Comparison of ENCODE assay signal across 27 cellular contexts in genomic region chr2:16039055-16039454, GRCh38.
"Had no signal": no experiment of that assay in that cellular context is flagged by ENCODE, and none has a peak within 500 bp of the region (broad histone marks: within the 10 kb centered on the region; RNA-seq: fewer than 3 reads in every experiment).

No MANE protein-coding gene starts in this region.

- DNase-seq: activated CD4-positive, alpha-beta memory T cell treated with anti-CD3 and anti-CD28 coated beads, Interleukin-2, amount 10 ng/mL, durations not matched to agents 7 days and 5 days; activated CD4-positive, alpha-beta T cell treated with anti-CD3 and anti-CD28 coated beads for 36 hours; activated CD4-positive, alpha-beta T cell treated with anti-CD3 and anti-CD28 coated beads, Interleukin-2, amount 50 U/mL, for 1 hour; activated CD4-positive, CD25-positive, alpha-beta regulatory T cell; activated naive CD4-positive, alpha-beta T cell treated with anti-CD3 and anti-CD28 coated beads, Interleukin-2, amount 50 U/mL, for 16 hours; activated naive CD8-positive, alpha-beta T cell treated with anti-CD3 and anti-CD28 coated beads, Interleukin-2, amount 10 ng/mL, durations not matched to agents 7 days and 5 days; activated T-cell treated with anti-CD3 and anti-CD28 coated beads, Interleukin-2, amount 50 U/mL, for 72 hours; aorta; central memory CD4-positive, alpha-beta T cell; MM.1S; NCI-H1105; NCI-H1436 treated with DMSO at 0.1 percent for 48 hours; NCI-H1930; NCI-H2171; NCI-H2227 treated with DMSO at 0.1 percent for 48 hours; NCI-H446 treated with DMSO at 0.1 percent for 48 hours; NCI-H526; NCI-H774; NK-92 treated with Interleukin-12 subunit alpha and Interleukin-12 subunit beta, amount 100 ng/mL, for 24 hours; Peyer's patch; Right ventricle myocardium superior; T-helper 9 cell had no signal

- H3K9me3 ChIP-seq: Peyer's patch, SJSA1 had no signal

- FAIRE-seq: bronchial epithelial cell had no signal

- H3K9me3 Mint-ChIP-seq: activated CD4-positive, alpha-beta memory T cell treated with anti-CD3 and anti-CD28 coated beads, Interleukin-2, amount 10 ng/mL, durations not matched to agents 7 days and 5 days; activated naive CD8-positive, alpha-beta T cell treated with anti-CD3 and anti-CD28 coated beads, Interleukin-2, amount 10 ng/mL, durations not matched to agents 7 days and 5 days; activated T-cell treated with anti-CD3 and anti-CD28 coated beads, Interleukin-2, amount 50 U/mL, for 72 hours; activated T-helper 2 cell treated with anti-CD3 and anti-CD28 coated beads, Interferon-gamma antibody, Interleukin-2, Interleukin-4, amounts not matched to agents 10 μg/mL and 5 μg/mL and 100 μg/mL, durations not matched to agents 14 hours and 24 hours and 36 hours; T-helper 1 cell treated with Interleukin-12 subunit alpha and Interleukin-12 subunit beta and Interleukin-4 antibody, amounts not matched to agents 30 μg/mL and 1 μg/mL, for 36 hours had no signal

- H3K27me3 Mint-ChIP-seq: activated CD4-positive, alpha-beta memory T cell treated with anti-CD3 and anti-CD28 coated beads, Interleukin-2, amount 10 ng/mL, durations not matched to agents 7 days and 5 days had no signal

- H3K4me1 ChIP-seq: Peyer's patch, SJSA1 had no signal

- H3K36me3 Mint-ChIP-seq: activated naive CD8-positive, alpha-beta T cell treated with anti-CD3 and anti-CD28 coated beads, Interleukin-2, amount 10 ng/mL, durations not matched to agents 7 days and 5 days had no signal

- H3K27ac Mint-ChIP-seq: activated CD4-positive, alpha-beta memory T cell treated with anti-CD3 and anti-CD28 coated beads, Interleukin-2, amount 10 ng/mL, durations not matched to agents 7 days and 5 days; activated CD4-positive, alpha-beta T cell treated with anti-CD3 and anti-CD28 coated beads for 36 hours; activated naive CD8-positive, alpha-beta T cell treated with anti-CD3 and anti-CD28 coated beads, Interleukin-2, amount 10 ng/mL, durations not matched to agents 7 days and 5 days; activated T-cell treated with anti-CD3 and anti-CD28 coated beads, Interleukin-2, amount 50 U/mL, for 72 hours; activated T-helper 2 cell treated with anti-CD3 and anti-CD28 coated beads, Interferon-gamma antibody, Interleukin-2, Interleukin-4, amounts not matched to agents 10 μg/mL and 5 μg/mL and 100 μg/mL, durations not matched to agents 14 hours and 24 hours and 36 hours; T-helper 1 cell treated with Interleukin-12 subunit alpha and Interleukin-12 subunit beta and Interleukin-4 antibody, amounts not matched to agents 30 μg/mL and 1 μg/mL, for 36 hours had no signal

- ATAC-seq: activated CD4-positive, alpha-beta T cell treated with anti-CD3 and anti-CD28 coated beads for 36 hours; activated T-cell treated with anti-CD3 and anti-CD28 coated beads, Interleukin-2, amount 50 U/mL, for 72 hours had no signal

- H3K4me3 ChIP-seq: Peyer's patch, SJSA1 had no signal

- H3K27ac ChIP-seq: Peyer's patch, RWPE1, SJSA1 had no signal

- H3K4me3 Mint-ChIP-seq: activated CD4-positive, alpha-beta memory T cell treated with anti-CD3 and anti-CD28 coated beads, Interleukin-2, amount 10 ng/mL, durations not matched to agents 7 days and 5 days; activated CD4-positive, alpha-beta T cell treated with anti-CD3 and anti-CD28 coated beads for 36 hours; activated naive CD8-positive, alpha-beta T cell treated with anti-CD3 and anti-CD28 coated beads, Interleukin-2, amount 10 ng/mL, durations not matched to agents 7 days and 5 days; activated T-cell treated with anti-CD3 and anti-CD28 coated beads, Interleukin-2, amount 50 U/mL, for 72 hours; T-helper 1 cell treated with Interleukin-12 subunit alpha and Interleukin-12 subunit beta and Interleukin-4 antibody, amounts not matched to agents 30 μg/mL and 1 μg/mL, for 36 hours had no signal

- H3K36me3 ChIP-seq: Peyer's patch, SJSA1 had no signal

- H3K4me1 Mint-ChIP-seq: activated CD4-positive, alpha-beta memory T cell treated with anti-CD3 and anti-CD28 coated beads, Interleukin-2, amount 10 ng/mL, durations not matched to agents 7 days and 5 days; activated CD4-positive, alpha-beta T cell treated with anti-CD3 and anti-CD28 coated beads for 36 hours; activated naive CD8-positive, alpha-beta T cell treated with anti-CD3 and anti-CD28 coated beads, Interleukin-2, amount 10 ng/mL, durations not matched to agents 7 days and 5 days had no signal

- H3K27me3 ChIP-seq: Peyer's patch, SJSA1 had no signal
